ENCODE assay signal across 14 cellular contexts in the genomic region with DNA sequence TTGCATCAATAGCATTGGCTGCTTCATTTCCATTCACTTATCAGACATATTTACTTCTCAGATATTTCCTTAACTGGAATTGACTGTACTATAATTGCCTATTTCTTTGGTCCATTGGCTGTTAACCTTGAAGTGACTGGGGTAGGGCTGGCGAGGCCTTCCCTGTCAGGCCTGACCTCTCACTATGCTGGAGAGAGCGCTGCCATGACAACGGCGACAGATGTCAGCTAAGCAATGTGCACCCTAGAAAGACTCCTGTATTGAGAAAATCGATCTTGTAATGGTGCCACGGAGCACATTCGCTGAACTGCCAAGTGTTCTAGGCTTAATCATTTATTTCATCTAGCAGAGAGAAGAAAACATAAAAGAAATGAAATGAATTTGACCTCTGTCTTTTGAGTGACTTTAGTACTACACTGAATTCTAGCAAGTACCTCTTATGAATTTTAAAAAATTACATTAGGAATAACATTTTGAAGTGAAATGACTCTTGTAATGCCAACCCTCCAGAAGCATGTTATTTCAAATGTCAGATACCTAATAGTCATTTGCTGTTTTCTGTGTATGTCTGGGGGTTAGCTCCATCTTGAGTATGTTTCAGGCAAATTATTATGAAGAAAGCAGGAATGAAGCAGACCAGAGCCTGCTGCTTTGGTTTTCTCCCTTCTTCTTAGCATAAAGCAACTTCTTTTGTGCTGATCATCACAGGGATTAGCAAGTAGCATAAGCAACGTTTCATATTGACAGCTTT.
DNase-seq lines count a peak whose midpoint lies in the region; FAIRE-seq and TF ChIP-seq lines count a peak whose summit lies in the region.
"Had no signal": no experiment of that assay in that cellular context is flagged by ENCODE, and none has a peak within 500 bp of the region (broad histone marks: within the 10 kb centered on the region; RNA-seq: fewer than 3 reads in every experiment).

No MANE protein-coding gene starts in this region.

- no peak for TF ChIP-seq CTCF in H9 (conservative IDR thresholded peaks at IDR 0.05)
- TF ChIP-seq CTCF in WERI-Rb-1 (IDR thresholded peaks at IDR 0.05; ENCODE audit: low read depth, low read length) = no peak
- TF ChIP-seq CTCF in MM.1S (IDR thresholded peaks at IDR 0.05; ENCODE audit: low read length) = no peak

- H3K27ac Mint-ChIP-seq in H9 = no peak overlapping the region
- H3K27ac Mint-ChIP-seq: CD8-positive, alpha-beta memory T cell had no signal

- H3K9ac ChIP-seq in H9 (ENCODE audit: extremely low read depth, insufficient read length, low read length) (no peak overlapping the region), MM.1S (ENCODE audit: low read length) (no peak overlapping the region)

- peaks cover 20 to 30% of the 10 kb centered on the region in 2 experiments for H3K4me1 Mint-ChIP-seq in H9
- H3K4me1 Mint-ChIP-seq: CD8-positive, alpha-beta memory T cell had no signal

- no peak for TF ChIP-seq POLR2A in GM12891 (IDR thresholded peaks at IDR 0.05; ENCODE audit: low read depth, low read length)

- H3K4me2 ChIP-seq in H9 (ENCODE audit: insufficient read depth, insufficient read length, low read length) = no peak overlapping the region
- H3K4me2 ChIP-seq in MM.1S (ENCODE audit: low read depth, low read length) = no peak overlapping the region

- no peaks in the 10 kb centered on the region for H3K9me2 ChIP-seq in MM.1S (replicated peaks; ENCODE audit: insufficient read depth, low read length)

- no peak overlapping the region for H4K8ac ChIP-seq in H9 (replicated peaks; ENCODE audit: insufficient read length, low read depth, low read length)

- H2AK5ac ChIP-seq in H9 (ENCODE audit: insufficient read length, low read length) = no peak overlapping the region

- H3K4me3 Mint-ChIP-seq in H9 = no peak overlapping the region
- H3K4me3 Mint-ChIP-seq: CD8-positive, alpha-beta memory T cell had no signal

- no CpG with 5 or more reads among the region's 8 CpGs for WGBS in H9 (ENCODE audit: extremely low coverage, insufficient read length, low lambda C conversion rate)

- peak overlapping the region; percentile 3; the same call in 1 of the 2 replicates for H3K4me3 ChIP-seq in WERI-Rb-1 (ENCODE audit: low read depth, low read length)
- H3K4me3 ChIP-seq in neuron (ENCODE audit: low read length) = peak overlapping the region; percentile 44
- H3K4me3 ChIP-seq in MM.1S (ENCODE audit: low read length) = no peak overlapping the region

- peak overlapping the region; percentile 21 for H3K23ac ChIP-seq in H9 (ENCODE audit: insufficient read length, low read depth, low read length)

- H2BK120ac ChIP-seq in H9 (ENCODE audit: low read depth, low read length, poor library complexity, severe bottlenecking) = no peak overlapping the region

- H2BK5ac ChIP-seq in H9 (ENCODE audit: insufficient read length, low read length) = no peak overlapping the region

- H3K9me3 ChIP-seq in H9 (ENCODE audit: control insufficient read depth, low read depth, low read length) (no peaks in the 10 kb centered on the region), WERI-Rb-1 (ENCODE audit: severe bottlenecking) (no peaks in the 10 kb centered on the region), neuron (ENCODE audit: low read length) (no peaks in the 10 kb centered on the region), MM.1S (replicated peaks; ENCODE audit: insufficient read depth, low read length) (no peaks in the 10 kb centered on the region)

- H3K4ac ChIP-seq in H9 (ENCODE audit: low read depth, low read length) = no peak overlapping the region

- no peak overlapping the region for H2BK15ac ChIP-seq in H9 (ENCODE audit: low read depth, low read length)

- H4K5ac ChIP-seq in H9 (ENCODE audit: insufficient read length, low read depth, low read length) = no peak overlapping the region

- H3K27me3 ChIP-seq in H9 (ENCODE audit: insufficient read depth, low read length) (no peaks in the 10 kb centered on the region), WERI-Rb-1 (ENCODE audit: insufficient read depth, low read depth, severe bottlenecking) (no peaks in the 10 kb centered on the region), neuron (ENCODE audit: insufficient read depth, low read length) (no peaks in the 10 kb centered on the region), MM.1S (replicated peaks; ENCODE audit: insufficient read depth, low read length) (no peaks in the 10 kb centered on the region)

- H3T11ph ChIP-seq in H9 (ENCODE audit: low read length) = no peak overlapping the region

- no peaks in the 10 kb centered on the region for H3K23me2 ChIP-seq in H9 (ENCODE audit: insufficient read length, low read depth, low read length, poor library complexity, severe bottlenecking)

- H3K9me3 Mint-ChIP-seq in H9 = no peaks in the 10 kb centered on the region; a peak in 1 of 5 replicates
- H3K9me3 Mint-ChIP-seq: CD8-positive, alpha-beta memory T cell had no signal

- no peaks in the 10 kb centered on the region for H3K36me3 Mint-ChIP-seq in H9 (ENCODE audit: insufficient read depth in 1 of 3, low read depth in 3 of 3)
- H3K36me3 Mint-ChIP-seq: CD8-positive, alpha-beta memory T cell had no signal

- H3F3A ChIP-seq in MM.1S (ENCODE audit: insufficient read depth, low read length) = no peaks in the 10 kb centered on the region

- H2AFZ ChIP-seq in H9 (ENCODE audit: low read length) = no peak overlapping the region
- H2AFZ ChIP-seq in neuron (ENCODE audit: low read depth, low read length) = no peak overlapping the region
- H2AFZ ChIP-seq in MM.1S (ENCODE audit: low read length) = no peak overlapping the region

- no peak overlapping the region for H3K56ac ChIP-seq in H9 (ENCODE audit: insufficient read length, low read depth, low read length)

- no peak for FAIRE-seq in GM12891 (lab: Jason Lieb, UNC)
- FAIRE-seq: endometrium had no signal

- no peaks in the 10 kb centered on the region for H3K79me1 ChIP-seq in H9 (ENCODE audit: insufficient read depth, low read depth, low read length, poor library complexity, severe bottlenecking)

- H3K14ac ChIP-seq in H9 (ENCODE audit: insufficient read depth, low read length) = no peak overlapping the region

- H2BK20ac ChIP-seq in H9 (ENCODE audit: low read depth, low read length, poor library complexity, severe bottlenecking) = no peak overlapping the region

- H2BK12ac ChIP-seq in H9 (ENCODE audit: insufficient read length, low read depth, low read length) = no peak overlapping the region

- no peaks in the 10 kb centered on the region for H4K20me1 ChIP-seq in H9 (ENCODE audit: control insufficient read depth, insufficient read depth, insufficient read length)
- H4K20me1 ChIP-seq in MM.1S (ENCODE audit: insufficient read depth, low read length) = no peaks in the 10 kb centered on the region

- H3K18ac ChIP-seq in H9 (ENCODE audit: insufficient read length, low read depth, low read length) = no peak overlapping the region

- no peak overlapping the region for H4K91ac ChIP-seq in H9 (ENCODE audit: insufficient read length, low read depth, low read length)

- H3K4me1 ChIP-seq in H9 (ENCODE audit: insufficient read depth, low read length) (0 out of 2 replicates have a peak, but pooled peaks cover 3% of the 10 kb centered on the region), neuron (ENCODE audit: insufficient read depth, low read length) (peaks cover 54% of the 10 kb centered on the region), MM.1S (ENCODE audit: low read length) (no peaks in the 10 kb centered on the region)

- H3K36me3 ChIP-seq in WERI-Rb-1 (no peaks in the 10 kb centered on the region), neuron (ENCODE audit: insufficient read depth, low read length) (no peaks in the 10 kb centered on the region), MM.1S (replicated peaks; ENCODE audit: insufficient read depth, low read length) (no peaks in the 10 kb centered on the region)

- H3K27ac ChIP-seq in H9 (ENCODE audit: insufficient read length, low read depth, low read length) (no peak overlapping the region), WERI-Rb-1 (peak overlapping the region; percentile 73), MM.1S (ENCODE audit: low read length) (no peak overlapping the region)

- no peaks in the 10 kb centered on the region for H3K79me2 ChIP-seq in H9 (ENCODE audit: insufficient read depth, low read length)
- H3K79me2 ChIP-seq in MM.1S (ENCODE audit: low read length) = no peaks in the 10 kb centered on the region

- no peak for DNase-seq in H9
- peak; percentile 12 for DNase-seq in NCI-H2171 (lab: John Stamatoyannopoulos, UW)
- DNase-seq in WERI-Rb-1 = peak; percentile 81
- no peak for DNase-seq in GM12891 (ENCODE audit: insufficient read length, low spot score)
- DNase-seq in MM.1S = no peak
- DNase-seq in T-helper 9 cell = no peak
- DNase-seq: activated CD4-positive, alpha-beta T cell treated with anti-CD3 and anti-CD28 coated beads, Interleukin-2, amount 50 U/mL, for 1 hour; activated naive CD4-positive, alpha-beta T cell treated with Interleukin-2 at 50 U/mL for 16 hours; anterior cingulate cortex; CD8-positive, alpha-beta memory T cell; foreskin fibroblast; substantia nigra had no signal

- H3K27me3 Mint-ChIP-seq in H9 (ENCODE audit: low read depth) = peaks cover 3% of the 10 kb centered on the region; the same call in 1 of the 2 replicates

TF ChIP-seq in GM12891, 5 proteins besides CTCF, POLR2A, EP300 and RAD21:
- TF ChIP-seq SPI1 (IDR thresholded peaks at IDR 0.05; ENCODE audit: low read depth, low read length) (no peak), PAX5 (IDR thresholded peaks at IDR 0.05; ENCODE audit: insufficient read depth, low read length, severe bottlenecking) (no peak)
TF ChIP-seq in GM12891: peak in this region for 0.

Comparison
In these comparisons a context has a peak if more than half of its experiments do, and no peak if none do; other contexts are left out.
1. DNase-seq: peak in NCI-H2171 (single experiment) and WERI-Rb-1 (single experiment); none in H9 (single experiment), GM12891 (single experiment), MM.1S (single experiment) and T-helper 9 cell (single experiment).